In the genomic region with DNA sequence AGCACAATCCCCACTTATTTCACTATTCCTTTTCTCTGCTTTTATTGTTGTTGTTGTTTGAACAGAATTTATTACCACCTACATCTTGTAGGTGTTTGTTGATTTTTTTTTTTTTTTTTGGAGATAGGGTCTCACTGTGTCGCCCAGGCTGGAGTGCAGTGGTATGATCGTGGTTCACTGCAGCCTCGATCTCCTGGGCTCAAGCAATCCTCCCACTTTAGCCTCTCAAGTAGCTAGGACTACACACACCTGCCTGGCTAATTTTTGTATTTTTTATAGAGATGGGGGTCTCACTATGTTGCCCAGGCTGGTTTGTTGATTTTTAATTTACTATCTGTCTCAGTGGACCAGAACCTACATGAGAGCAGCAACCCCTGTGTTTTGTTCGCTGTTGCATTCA, we compare ENCODE assay signal across 2 cellular contexts.
TF ChIP-seq lines count a peak whose summit lies in the region.

No MANE protein-coding gene starts in this region.

TF ChIP-seq in GM12878, 131 proteins besides CTCF, POLR2A, EP300 and RAD21:
- no peak for TF ChIP-seq ESRRA (IDR thresholded peaks at IDR 0.05; ENCODE audit: low read length)
- TF ChIP-seq, protein P1, sequence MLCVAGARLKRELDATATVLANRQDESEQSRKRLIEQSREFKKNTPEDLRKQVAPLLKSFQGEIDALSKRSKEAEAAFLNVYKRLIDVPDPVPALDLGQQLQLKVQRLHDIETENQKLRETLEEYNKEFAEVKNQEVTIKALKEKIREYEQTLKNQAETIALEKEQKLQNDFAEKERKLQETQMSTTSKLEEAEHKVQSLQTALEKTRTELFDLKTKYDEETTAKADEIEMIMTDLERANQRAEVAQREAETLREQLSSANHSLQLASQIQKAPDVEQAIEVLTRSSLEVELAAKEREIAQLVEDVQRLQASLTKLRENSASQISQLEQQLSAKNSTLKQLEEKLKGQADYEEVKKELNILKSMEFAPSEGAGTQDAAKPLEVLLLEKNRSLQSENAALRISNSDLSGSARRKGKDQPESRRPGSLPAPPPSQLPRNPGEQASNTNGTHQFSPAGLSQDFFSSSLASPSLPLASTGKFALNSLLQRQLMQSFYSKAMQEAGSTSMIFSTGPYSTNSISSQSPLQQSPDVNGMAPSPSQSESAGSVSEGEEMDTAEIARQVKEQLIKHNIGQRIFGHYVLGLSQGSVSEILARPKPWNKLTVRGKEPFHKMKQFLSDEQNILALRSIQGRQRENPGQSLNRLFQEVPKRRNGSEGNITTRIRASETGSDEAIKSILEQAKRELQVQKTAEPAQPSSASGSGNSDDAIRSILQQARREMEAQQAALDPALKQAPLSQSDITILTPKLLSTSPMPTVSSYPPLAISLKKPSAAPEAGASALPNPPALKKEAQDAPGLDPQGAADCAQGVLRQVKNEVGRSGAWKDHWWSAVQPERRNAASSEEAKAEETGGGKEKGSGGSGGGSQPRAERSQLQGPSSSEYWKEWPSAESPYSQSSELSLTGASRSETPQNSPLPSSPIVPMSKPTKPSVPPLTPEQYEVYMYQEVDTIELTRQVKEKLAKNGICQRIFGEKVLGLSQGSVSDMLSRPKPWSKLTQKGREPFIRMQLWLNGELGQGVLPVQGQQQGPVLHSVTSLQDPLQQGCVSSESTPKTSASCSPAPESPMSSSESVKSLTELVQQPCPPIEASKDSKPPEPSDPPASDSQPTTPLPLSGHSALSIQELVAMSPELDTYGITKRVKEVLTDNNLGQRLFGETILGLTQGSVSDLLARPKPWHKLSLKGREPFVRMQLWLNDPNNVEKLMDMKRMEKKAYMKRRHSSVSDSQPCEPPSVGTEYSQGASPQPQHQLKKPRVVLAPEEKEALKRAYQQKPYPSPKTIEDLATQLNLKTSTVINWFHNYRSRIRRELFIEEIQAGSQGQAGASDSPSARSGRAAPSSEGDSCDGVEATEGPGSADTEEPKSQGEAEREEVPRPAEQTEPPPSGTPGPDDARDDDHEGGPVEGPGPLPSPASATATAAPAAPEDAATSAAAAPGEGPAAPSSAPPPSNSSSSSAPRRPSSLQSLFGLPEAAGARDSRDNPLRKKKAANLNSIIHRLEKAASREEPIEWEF (IDR thresholded peaks at IDR 0.05; ENCODE audit: insufficient replicate concordance, low read depth, low read length): no peak
- TF ChIP-seq RFX5 (IDR thresholded peaks at IDR 0.05; ENCODE audit: low read depth, low read length): no peak
- TF ChIP-seq SIN3A (IDR thresholded peaks at IDR 0.05; ENCODE audit: low read depth, low read length): no peak
- TF ChIP-seq KDM1A (IDR thresholded peaks at IDR 0.05; ENCODE audit: borderline replicate concordance): no peak
- TF ChIP-seq, protein P2, sequence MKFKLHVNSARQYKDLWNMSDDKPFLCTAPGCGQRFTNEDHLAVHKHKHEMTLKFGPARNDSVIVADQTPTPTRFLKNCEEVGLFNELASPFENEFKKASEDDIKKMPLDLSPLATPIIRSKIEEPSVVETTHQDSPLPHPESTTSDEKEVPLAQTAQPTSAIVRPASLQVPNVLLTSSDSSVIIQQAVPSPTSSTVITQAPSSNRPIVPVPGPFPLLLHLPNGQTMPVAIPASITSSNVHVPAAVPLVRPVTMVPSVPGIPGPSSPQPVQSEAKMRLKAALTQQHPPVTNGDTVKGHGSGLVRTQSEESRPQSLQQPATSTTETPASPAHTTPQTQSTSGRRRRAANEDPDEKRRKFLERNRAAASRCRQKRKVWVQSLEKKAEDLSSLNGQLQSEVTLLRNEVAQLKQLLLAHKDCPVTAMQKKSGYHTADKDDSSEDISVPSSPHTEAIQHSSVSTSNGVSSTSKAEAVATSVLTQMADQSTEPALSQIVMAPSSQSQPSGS (IDR thresholded peaks at IDR 0.05; ENCODE audit: low read length): no peak
- TF ChIP-seq, protein P3, sequence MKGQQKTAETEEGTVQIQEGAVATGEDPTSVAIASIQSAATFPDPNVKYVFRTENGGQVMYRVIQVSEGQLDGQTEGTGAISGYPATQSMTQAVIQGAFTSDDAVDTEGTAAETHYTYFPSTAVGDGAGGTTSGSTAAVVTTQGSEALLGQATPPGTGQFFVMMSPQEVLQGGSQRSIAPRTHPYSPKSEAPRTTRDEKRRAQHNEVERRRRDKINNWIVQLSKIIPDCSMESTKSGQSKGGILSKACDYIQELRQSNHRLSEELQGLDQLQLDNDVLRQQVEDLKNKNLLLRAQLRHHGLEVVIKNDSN (IDR thresholded peaks at IDR 0.05; ENCODE audit: borderline replicate concordance, extremely low read length, insufficient read depth, low read depth, low read length): no peak
- TF ChIP-seq RAD51 (IDR thresholded peaks at IDR 0.05): no peak
- TF ChIP-seq JUNB (IDR thresholded peaks at IDR 0.05): no peak
- TF ChIP-seq YY1 (IDR thresholded peaks at IDR 0.05; ENCODE audit: low read depth, low read length): no peak
- TF ChIP-seq MYB (IDR thresholded peaks at IDR 0.05; ENCODE audit: borderline replicate concordance, low read depth, low read length): no peak
- TF ChIP-seq E4F1 (IDR thresholded peaks at IDR 0.05; ENCODE audit: borderline replicate concordance, partially characterized antibody): no peak

TF ChIP-seq in neural cell, 6 proteins besides CTCF, POLR2A, EP300 and RAD21:
- TF ChIP-seq MXI1 (conservative IDR thresholded peaks at IDR 0.05; ENCODE audit: poor library complexity, severe bottlenecking): no peak
- no peak for TF ChIP-seq SMC3 (conservative IDR thresholded peaks at IDR 0.05; ENCODE audit: poor library complexity)
- no peak for TF ChIP-seq TAF1 (IDR thresholded peaks at IDR 0.05; ENCODE audit: low read depth)
- no peak for TF ChIP-seq EZH2 (IDR thresholded peaks at IDR 0.05; ENCODE audit: borderline replicate concordance, insufficient read depth, low read length, poor library complexity, severe bottlenecking)
- TF ChIP-seq POLR2AphosphoS5 (IDR thresholded peaks at IDR 0.05): no peak
- no peak for TF ChIP-seq REST (IDR thresholded peaks at IDR 0.05; ENCODE audit: borderline replicate concordance)
TF ChIP-seq in neural cell: peak in this region for 0.
